Comparison of ENCODE assay signal across 1 cellular context in the genomic region with DNA sequence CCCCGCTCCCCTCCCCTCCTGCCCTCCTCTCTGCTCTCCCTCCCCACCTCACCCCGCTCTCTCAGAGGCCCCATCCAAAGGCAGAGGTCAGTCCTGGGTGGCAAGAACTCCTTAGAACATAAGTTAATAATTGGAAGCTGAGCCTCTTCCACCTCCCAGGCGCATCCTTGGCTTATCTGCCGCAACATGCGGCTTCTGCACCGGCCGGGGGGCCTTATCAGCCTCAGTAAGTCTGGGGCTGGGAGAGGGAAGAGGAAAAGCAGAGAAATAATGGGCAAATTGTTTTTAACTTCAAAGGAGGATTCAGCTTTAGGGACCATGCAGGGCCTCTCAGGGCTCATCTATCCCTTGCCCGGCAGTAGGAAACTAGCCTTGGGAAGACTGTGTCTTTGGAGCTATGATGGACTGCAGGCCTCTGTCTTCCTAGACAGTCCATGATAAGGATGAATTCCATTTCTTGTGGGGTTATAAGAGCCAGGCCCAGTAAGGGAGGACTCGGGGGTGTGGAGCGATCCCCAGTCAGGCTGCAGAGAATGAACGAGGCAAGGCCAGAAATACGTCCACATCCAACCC.
A peak's percentile ranks its signal among the peaks of the same experiment; 100 is the strongest.
TF ChIP-seq lines count a peak whose summit lies in the region.

No MANE protein-coding gene starts in this region.

TF ChIP-seq in K562, 482 proteins besides CTCF, POLR2A, EP300 and RAD21 (continued from another document):
- TF ChIP-seq ZNF639 (CRISPR knock-in tag; conservative IDR thresholded peaks at IDR 0.05 in 1 of 2, IDR thresholded peaks at IDR 0.05 in 1 of 2) (no peak), ZNF133 (CRISPR knock-in tag; IDR thresholded peaks at IDR 0.05) (no peak), DIDO1 (tag; IDR thresholded peaks at IDR 0.05; ENCODE audit: low read depth) (no peak), ZBTB7A (IDR thresholded peaks at IDR 0.05; ENCODE audit: borderline replicate concordance, control insufficient read depth, low read depth, low read length) (no peak), KDM2B (CRISPR knock-in tag; IDR thresholded peaks at IDR 0.05) (no peak), SMARCA4 (IDR thresholded peaks at IDR 0.05) (peak; percentile 70; the same call in 1 of the 2 replicates), NEUROD1 (IDR thresholded peaks at IDR 0.05; ENCODE audit: borderline replicate concordance, low read depth, low read length, partially characterized antibody) (no peak), TRIM24 (IDR thresholded peaks at IDR 0.05) (peak in 1 of 2 experiments; percentile 33; a peak in 2 of 4 replicates), TAF1 (IDR thresholded peaks at IDR 0.05; ENCODE audit: control insufficient read depth, extremely low read depth, insufficient read depth, low read length, severe bottlenecking) (no peak), ASH1L (IDR thresholded peaks at IDR 0.05; ENCODE audit: borderline replicate concordance, low read depth, partially characterized antibody) (no peak), U2AF2 (optimal IDR thresholded peaks at IDR 0.05; ENCODE audit: low read depth, low read length) (no peak), SETDB1 (IDR thresholded peaks at IDR 0.05; ENCODE audit: low read length) (no peak), TAL1 (IDR thresholded peaks at IDR 0.05) (peak; percentile 87), ZNF165 (CRISPR knock-in tag; IDR thresholded peaks at IDR 0.05; ENCODE audit: borderline replicate concordance) (no peak), BHLHE40 (IDR thresholded peaks at IDR 0.05; ENCODE audit: low read length) (no peak), SMARCC2 (IDR thresholded peaks at IDR 0.05; ENCODE audit: low read depth) (peak; percentile 31; the same call in 1 of the 2 replicates)
- TF ChIP-seq, protein P1, sequence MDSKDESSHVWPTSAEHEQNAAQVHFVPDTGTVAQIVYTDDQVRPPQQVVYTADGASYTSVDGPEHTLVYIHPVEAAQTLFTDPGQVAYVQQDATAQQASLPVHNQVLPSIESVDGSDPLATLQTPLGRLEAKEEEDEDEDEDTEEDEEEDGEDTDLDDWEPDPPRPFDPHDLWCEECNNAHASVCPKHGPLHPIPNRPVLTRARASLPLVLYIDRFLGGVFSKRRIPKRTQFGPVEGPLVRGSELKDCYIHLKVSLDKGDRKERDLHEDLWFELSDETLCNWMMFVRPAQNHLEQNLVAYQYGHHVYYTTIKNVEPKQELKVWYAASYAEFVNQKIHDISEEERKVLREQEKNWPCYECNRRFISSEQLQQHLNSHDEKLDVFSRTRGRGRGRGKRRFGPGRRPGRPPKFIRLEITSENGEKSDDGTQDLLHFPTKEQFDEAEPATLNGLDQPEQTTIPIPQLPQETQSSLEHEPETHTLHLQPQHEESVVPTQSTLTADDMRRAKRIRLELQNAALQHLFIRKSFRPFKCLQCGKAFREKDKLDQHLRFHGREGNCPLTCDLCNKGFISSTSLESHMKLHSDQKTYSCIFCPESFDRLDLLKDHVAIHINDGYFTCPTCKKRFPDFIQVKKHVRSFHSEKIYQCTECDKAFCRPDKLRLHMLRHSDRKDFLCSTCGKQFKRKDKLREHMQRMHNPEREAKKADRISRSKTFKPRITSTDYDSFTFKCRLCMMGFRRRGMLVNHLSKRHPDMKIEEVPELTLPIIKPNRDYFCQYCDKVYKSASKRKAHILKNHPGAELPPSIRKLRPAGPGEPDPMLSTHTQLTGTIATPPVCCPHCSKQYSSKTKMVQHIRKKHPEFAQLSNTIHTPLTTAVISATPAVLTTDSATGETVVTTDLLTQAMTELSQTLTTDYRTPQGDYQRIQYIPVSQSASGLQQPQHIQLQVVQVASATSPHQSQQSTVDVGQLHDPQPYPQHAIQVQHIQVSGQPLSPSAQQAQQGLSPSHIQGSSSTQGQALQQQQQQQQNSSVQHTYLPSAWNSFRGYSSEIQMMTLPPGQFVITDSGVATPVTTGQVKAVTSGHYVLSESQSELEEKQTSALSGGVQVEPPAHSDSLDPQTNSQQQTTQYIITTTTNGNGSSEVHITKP (IDR thresholded peaks at IDR 0.05; ENCODE audit: partially characterized antibody), result no peak
- TF ChIP-seq, protein P2, sequence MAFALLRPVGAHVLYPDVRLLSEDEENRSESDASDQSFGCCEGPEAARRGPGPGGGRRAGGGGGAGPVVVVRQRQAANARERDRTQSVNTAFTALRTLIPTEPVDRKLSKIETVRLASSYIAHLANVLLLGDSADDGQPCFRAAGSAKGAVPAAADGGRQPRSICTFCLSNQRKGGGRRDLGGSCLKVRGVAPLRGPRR (CRISPR knock-in tag; IDR thresholded peaks at IDR 0.05), result no peak
